In the genomic region with DNA sequence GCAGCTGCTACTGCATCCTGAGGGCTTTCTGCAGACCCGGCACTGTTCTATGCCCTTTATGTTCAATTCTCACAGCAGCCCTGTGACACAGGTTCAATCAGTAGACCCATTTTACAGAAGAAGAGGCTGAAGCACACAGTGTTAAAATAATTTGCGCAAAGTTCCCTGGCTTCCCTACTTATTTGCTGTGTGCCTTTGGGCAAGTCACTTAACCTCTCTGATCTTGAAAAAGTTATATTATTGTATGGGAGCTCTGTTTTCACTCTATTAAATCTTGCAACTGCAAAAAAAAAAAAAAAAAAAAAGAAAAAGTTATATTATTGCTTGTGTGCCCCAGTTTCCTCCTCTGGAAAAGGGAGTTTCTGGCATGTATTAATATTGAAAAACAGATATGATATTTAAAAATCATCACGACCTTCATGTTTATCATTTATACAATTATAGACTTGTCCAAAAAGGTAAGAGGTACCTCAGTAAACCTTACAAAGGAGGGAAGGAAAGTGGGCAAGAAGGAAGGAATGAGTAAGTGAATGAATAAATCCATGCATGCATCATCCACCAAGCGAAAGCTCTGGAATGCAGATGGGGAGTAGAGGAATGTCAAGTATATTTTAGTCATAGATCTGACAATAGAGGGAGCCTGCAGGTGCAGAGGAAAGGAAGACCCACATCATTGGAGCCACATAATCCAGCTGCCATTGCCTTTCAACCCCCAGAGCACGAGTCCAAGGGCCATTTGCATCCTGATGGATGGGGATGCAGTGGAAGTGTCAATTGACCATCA, we compare ENCODE assay signal across 2 cellular contexts.
A peak's percentile ranks its signal among the peaks of the same experiment; 100 is the strongest.
TF ChIP-seq lines count a peak whose summit lies in the region.

No MANE protein-coding gene starts in this region.

TF ChIP-seq in GM23338, 12 proteins besides CTCF, POLR2A, EP300 and RAD21 (continues in another document):
- TF ChIP-seq EZH2phosphoT487 (IDR thresholded peaks at IDR 0.05; ENCODE audit: unreplicated experiment) (no peak), NANOG (IDR thresholded peaks at IDR 0.05; ENCODE audit: borderline replicate concordance) (no peak), POLR2AphosphoS5 (IDR thresholded peaks at IDR 0.05; ENCODE audit: low read depth) (no peak), STAT1 (IDR thresholded peaks at IDR 0.05; ENCODE audit: unreplicated experiment) (no peak), JUNB (IDR thresholded peaks at IDR 0.05; ENCODE audit: unreplicated experiment) (no peak)
- TF ChIP-seq, protein P1, sequence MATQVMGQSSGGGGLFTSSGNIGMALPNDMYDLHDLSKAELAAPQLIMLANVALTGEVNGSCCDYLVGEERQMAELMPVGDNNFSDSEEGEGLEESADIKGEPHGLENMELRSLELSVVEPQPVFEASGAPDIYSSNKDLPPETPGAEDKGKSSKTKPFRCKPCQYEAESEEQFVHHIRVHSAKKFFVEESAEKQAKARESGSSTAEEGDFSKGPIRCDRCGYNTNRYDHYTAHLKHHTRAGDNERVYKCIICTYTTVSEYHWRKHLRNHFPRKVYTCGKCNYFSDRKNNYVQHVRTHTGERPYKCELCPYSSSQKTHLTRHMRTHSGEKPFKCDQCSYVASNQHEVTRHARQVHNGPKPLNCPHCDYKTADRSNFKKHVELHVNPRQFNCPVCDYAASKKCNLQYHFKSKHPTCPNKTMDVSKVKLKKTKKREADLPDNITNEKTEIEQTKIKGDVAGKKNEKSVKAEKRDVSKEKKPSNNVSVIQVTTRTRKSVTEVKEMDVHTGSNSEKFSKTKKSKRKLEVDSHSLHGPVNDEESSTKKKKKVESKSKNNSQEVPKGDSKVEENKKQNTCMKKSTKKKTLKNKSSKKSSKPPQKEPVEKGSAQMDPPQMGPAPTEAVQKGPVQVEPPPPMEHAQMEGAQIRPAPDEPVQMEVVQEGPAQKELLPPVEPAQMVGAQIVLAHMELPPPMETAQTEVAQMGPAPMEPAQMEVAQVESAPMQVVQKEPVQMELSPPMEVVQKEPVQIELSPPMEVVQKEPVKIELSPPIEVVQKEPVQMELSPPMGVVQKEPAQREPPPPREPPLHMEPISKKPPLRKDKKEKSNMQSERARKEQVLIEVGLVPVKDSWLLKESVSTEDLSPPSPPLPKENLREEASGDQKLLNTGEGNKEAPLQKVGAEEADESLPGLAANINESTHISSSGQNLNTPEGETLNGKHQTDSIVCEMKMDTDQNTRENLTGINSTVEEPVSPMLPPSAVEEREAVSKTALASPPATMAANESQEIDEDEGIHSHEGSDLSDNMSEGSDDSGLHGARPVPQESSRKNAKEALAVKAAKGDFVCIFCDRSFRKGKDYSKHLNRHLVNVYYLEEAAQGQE (IDR thresholded peaks at IDR 0.05; ENCODE audit: unreplicated experiment), result no peak
- TF ChIP-seq, protein P2, sequence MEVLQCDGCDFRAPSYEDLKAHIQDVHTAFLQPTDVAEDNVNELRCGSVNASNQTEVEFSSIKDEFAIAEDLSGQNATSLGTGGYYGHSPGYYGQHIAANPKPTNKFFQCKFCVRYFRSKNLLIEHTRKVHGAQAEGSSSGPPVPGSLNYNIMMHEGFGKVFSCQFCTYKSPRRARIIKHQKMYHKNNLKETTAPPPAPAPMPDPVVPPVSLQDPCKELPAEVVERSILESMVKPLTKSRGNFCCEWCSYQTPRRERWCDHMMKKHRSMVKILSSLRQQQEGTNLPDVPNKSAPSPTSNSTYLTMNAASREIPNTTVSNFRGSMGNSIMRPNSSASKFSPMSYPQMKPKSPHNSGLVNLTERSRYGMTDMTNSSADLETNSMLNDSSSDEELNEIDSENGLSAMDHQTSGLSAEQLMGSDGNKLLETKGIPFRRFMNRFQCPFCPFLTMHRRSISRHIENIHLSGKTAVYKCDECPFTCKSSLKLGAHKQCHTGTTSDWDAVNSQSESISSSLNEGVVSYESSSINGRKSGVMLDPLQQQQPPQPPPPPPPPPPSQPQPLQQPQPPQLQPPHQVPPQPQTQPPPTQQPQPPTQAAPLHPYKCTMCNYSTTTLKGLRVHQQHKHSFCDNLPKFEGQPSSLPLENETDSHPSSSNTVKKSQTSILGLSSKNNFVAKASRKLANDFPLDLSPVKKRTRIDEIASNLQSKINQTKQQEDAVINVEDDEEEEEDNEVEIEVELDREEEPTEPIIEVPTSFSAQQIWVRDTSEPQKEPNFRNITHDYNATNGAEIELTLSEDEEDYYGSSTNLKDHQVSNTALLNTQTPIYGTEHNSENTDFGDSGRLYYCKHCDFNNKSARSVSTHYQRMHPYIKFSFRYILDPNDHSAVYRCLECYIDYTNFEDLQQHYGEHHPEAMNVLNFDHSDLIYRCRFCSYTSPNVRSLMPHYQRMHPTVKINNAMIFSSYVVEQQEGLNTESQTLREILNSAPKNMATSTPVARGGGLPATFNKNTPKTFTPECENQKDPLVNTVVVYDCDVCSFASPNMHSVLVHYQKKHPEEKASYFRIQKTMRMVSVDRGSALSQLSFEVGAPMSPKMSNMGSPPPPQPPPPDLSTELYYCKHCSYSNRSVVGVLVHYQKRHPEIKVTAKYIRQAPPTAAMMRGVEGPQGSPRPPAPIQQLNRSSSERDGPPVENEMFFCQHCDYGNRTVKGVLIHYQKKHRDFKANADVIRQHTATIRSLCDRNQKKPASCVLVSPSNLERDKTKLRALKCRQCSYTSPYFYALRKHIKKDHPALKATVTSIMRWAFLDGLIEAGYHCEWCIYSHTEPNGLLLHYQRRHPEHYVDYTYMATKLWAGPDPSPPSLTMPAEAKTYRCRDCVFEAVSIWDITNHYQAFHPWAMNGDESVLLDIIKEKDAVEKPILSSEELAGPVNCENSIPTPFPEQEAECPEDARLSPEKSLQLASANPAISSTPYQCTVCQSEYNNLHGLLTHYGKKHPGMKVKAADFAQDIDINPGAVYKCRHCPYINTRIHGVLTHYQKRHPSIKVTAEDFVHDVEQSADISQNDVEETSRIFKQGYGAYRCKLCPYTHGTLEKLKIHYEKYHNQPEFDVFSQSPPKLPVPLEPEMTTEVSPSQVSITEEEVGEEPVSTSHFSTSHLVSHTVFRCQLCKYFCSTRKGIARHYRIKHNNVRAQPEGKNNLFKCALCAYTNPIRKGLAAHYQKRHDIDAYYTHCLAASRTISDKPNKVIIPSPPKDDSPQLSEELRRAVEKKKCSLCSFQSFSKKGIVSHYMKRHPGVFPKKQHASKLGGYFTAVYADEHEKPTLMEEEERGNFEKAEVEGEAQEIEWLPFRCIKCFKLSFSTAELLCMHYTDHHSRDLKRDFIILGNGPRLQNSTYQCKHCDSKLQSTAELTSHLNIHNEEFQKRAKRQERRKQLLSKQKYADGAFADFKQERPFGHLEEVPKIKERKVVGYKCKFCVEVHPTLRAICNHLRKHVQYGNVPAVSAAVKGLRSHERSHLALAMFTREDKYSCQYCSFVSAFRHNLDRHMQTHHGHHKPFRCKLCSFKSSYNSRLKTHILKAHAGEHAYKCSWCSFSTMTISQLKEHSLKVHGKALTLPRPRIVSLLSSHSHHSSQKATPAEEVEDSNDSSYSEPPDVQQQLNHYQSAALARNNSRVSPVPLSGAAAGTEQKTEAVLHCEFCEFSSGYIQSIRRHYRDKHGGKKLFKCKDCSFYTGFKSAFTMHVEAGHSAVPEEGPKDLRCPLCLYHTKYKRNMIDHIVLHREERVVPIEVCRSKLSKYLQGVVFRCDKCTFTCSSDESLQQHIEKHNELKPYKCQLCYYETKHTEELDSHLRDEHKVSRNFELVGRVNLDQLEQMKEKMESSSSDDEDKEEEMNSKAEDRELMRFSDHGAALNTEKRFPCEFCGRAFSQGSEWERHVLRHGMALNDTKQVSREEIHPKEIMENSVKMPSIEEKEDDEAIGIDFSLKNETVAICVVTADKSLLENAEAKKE (CRISPR knock-in tag; IDR thresholded peaks at IDR 0.05), result no peak

TF ChIP-seq in H1, 55 proteins besides CTCF, POLR2A, EP300 and RAD21:
- TF ChIP-seq TCF12 (IDR thresholded peaks at IDR 0.05; ENCODE audit: low read depth, low read length) (0 out of 2 replicates have a peak, but pooled peaks have one; percentile 33), MAFK (IDR thresholded peaks at IDR 0.05; ENCODE audit: low read depth, low read length) (no peak), SP1 (IDR thresholded peaks at IDR 0.05; ENCODE audit: low read depth, low read length) (no peak), TEAD4 (IDR thresholded peaks at IDR 0.05; ENCODE audit: low read depth, low read length) (0 out of 2 replicates have a peak, but pooled peaks have one; percentile 31), KDM5A (IDR thresholded peaks at IDR 0.05; ENCODE audit: low read length) (no peak), KDM1A (IDR thresholded peaks at IDR 0.05; ENCODE audit: borderline replicate concordance, low read length) (0 out of 2 replicates have a peak, but pooled peaks have one; percentile 13), SIN3A (conservative IDR thresholded peaks at IDR 0.05 in 1 of 2, IDR thresholded peaks at IDR 0.05 in 1 of 2; ENCODE audit: low read depth in 1 of 2, low read length in 2 of 2) (no peak), GABPA (IDR thresholded peaks at IDR 0.05; ENCODE audit: borderline replicate concordance, insufficient read depth, low read length) (no peak), HDAC6 (IDR thresholded peaks at IDR 0.05; ENCODE audit: low read depth, low read length) (no peak), YY1 (IDR thresholded peaks at IDR 0.05; ENCODE audit: low read depth, low read length) (no peak), SIX5 (IDR thresholded peaks at IDR 0.05; ENCODE audit: low read depth, low read length) (no peak), RFX5 (IDR thresholded peaks at IDR 0.05; ENCODE audit: borderline replicate concordance, low read depth, low read length) (no peak), KDM4A (IDR thresholded peaks at IDR 0.05; ENCODE audit: low read depth, low read length, severe bottlenecking) (no peak), SP4 (IDR thresholded peaks at IDR 0.05; ENCODE audit: low read length) (no peak)
- TF ChIP-seq, protein P3, sequence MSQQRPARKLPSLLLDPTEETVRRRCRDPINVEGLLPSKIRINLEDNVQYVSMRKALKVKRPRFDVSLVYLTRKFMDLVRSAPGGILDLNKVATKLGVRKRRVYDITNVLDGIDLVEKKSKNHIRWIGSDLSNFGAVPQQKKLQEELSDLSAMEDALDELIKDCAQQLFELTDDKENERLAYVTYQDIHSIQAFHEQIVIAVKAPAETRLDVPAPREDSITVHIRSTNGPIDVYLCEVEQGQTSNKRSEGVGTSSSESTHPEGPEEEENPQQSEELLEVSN (IDR thresholded peaks at IDR 0.05), result no peak
TF ChIP-seq in H1: peak in this region for 3.
